Comparison of ENCODE assay signal across 8 cellular contexts in the genomic region with DNA sequence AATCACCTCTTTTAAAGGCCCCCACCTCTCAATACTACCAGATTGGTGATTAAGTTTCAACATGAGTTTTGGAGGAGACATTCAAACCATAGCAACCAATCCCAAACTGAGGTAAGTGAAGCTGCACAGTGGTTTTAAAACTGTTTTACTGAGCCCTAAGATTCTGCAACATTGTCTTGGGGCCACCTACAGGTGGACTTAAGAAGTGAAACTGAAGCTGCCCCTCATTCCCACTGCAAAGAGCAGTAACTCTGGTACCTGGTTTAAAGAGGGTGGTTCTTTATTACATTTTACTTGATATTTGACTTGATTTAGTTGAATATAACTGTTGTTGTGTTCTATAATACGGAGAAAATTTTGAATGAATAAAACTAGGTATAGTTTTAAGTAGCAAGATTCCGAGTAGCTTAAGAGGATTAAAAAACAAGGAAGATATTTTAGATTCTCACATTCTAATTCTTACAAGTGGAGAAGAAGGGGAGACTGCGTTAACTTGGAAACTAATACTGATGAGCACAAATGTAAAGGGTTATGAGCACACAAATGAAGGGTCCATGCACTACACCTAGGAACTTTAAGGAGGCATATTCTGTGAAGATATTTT. TPM values are rescaled to one million over a fixed set of nuclear protein-coding genes. Genes with fewer than 3 reads are reported as not detected.
DNase-seq lines count a peak whose midpoint lies in the region; ATAC-seq and TF ChIP-seq lines count a peak whose summit lies in the region.

No MANE protein-coding gene starts in this region.

- peaks cover 16% of the 10 kb centered on the region for H3K4me1 Mint-ChIP-seq in brain

- no peak overlapping the region for H4K8ac ChIP-seq in mesendoderm (ENCODE audit: low read depth, low read length)

- H3K79me2 ChIP-seq in mesendoderm (ENCODE audit: control insufficient read depth, insufficient read depth, low read length), result no peaks in the 10 kb centered on the region

- no peaks in the 10 kb centered on the region for H3K27me3 Mint-ChIP-seq in brain

- no peak overlapping the region for H3K27ac ChIP-seq in mesendoderm (ENCODE audit: low read depth, low read length)
- no peak overlapping the region for H3K27ac ChIP-seq in effector memory CD4-positive, alpha-beta T cell (ENCODE audit: insufficient read depth, low read length, poor library complexity, severe bottlenecking)

- peak overlapping the region in 1 of 5 experiments; percentile 28 for H3K27ac Mint-ChIP-seq in brain

- no peak overlapping the region for H3K56ac ChIP-seq in mesendoderm (ENCODE audit: low read length)

- no peaks in the 10 kb centered on the region for H3K36me3 Mint-ChIP-seq in brain

- no peak overlapping the region for H4K5ac ChIP-seq in mesendoderm (ENCODE audit: low read length)

- H2AK5ac ChIP-seq in mesendoderm (ENCODE audit: low read length), result no peak overlapping the region

- H3K18ac ChIP-seq in mesendoderm (ENCODE audit: low read length), result no peak overlapping the region

- peak; percentile 54 for TF ChIP-seq RAD21 in Ishikawa (IDR thresholded peaks at IDR 0.05; ENCODE audit: low read depth)

- no peaks in the 10 kb centered on the region for H3K27me3 ChIP-seq in mesendoderm (ENCODE audit: insufficient read depth, low read length, poor library complexity)
- no peaks in the 10 kb centered on the region for H3K27me3 ChIP-seq in effector memory CD4-positive, alpha-beta T cell (replicated peaks; ENCODE audit: control insufficient read depth, insufficient read depth, low read length, poor library complexity, severe bottlenecking)

- H2BK15ac ChIP-seq in mesendoderm (replicated peaks; ENCODE audit: low read depth), result no peak overlapping the region

- H3K4me2 ChIP-seq in mesendoderm (ENCODE audit: low read length), result no peak overlapping the region

- no peaks in the 10 kb centered on the region for H3K9me3 ChIP-seq in effector memory CD4-positive, alpha-beta T cell (ENCODE audit: control insufficient read depth, low read length)

- no peak overlapping the region for H3K9ac ChIP-seq in mesendoderm (ENCODE audit: low read length)

- no peak overlapping the region for H3K23ac ChIP-seq in mesendoderm (ENCODE audit: low read length)

- no peak overlapping the region for H2BK120ac ChIP-seq in mesendoderm (ENCODE audit: low read depth, low read length)

- no CpG with 5 or more reads among the region's 3 CpGs for WGBS in mesendoderm (ENCODE audit: extremely low coverage, insufficient coverage, low lambda C conversion rate)

- no peak overlapping the region for H2BK5ac ChIP-seq in mesendoderm (ENCODE audit: low read length)

- no peaks in the 10 kb centered on the region for H3K36me3 ChIP-seq in mesendoderm (ENCODE audit: control insufficient read depth, insufficient read depth, low read length)
- no peaks in the 10 kb centered on the region for H3K36me3 ChIP-seq in effector memory CD4-positive, alpha-beta T cell (ENCODE audit: control insufficient read depth, insufficient read depth, low read length)

- H3K79me1 ChIP-seq in mesendoderm (ENCODE audit: low read length), result no peaks in the 10 kb centered on the region

- peak; percentile 76 for ATAC-seq in GM18502 (IDR thresholded peaks at IDR 0.05; ENCODE audit: poor library complexity, unreplicated experiment)

- TF ChIP-seq EP300 in Ishikawa (IDR thresholded peaks at IDR 0.05; ENCODE audit: borderline replicate concordance), result no peak

- peak; percentile 46 for DNase-seq in AG08396 (ENCODE audit: low spot score)
- DNase-seq in mesendoderm, result peak; percentile 51
- DNase-seq in effector memory CD4-positive, alpha-beta T cell, result no peak
- no peak for DNase-seq in stimulated activated naive CD4-positive, alpha-beta T cell (lab: John Stamatoyannopoulos, UW)
- DNase-seq in activated CD8-positive, alpha-beta memory T cell treated with anti-CD3 and anti-CD28 coated beads for 24 hours, result no peak

- no peak overlapping the region for H3K4me3 Mint-ChIP-seq in brain

- peaks cover 0 to 3% (median 0%) of the 10 kb centered on the region in 5 experiments for H3K9me3 Mint-ChIP-seq in brain

- H3K4me3 ChIP-seq in mesendoderm (ENCODE audit: low read length), result no peak overlapping the region
- H3K4me3 ChIP-seq in effector memory CD4-positive, alpha-beta T cell (ENCODE audit: insufficient read depth, low read depth, low read length, poor library complexity, severe bottlenecking), result no peak overlapping the region

- H3K4me1 ChIP-seq in mesendoderm (ENCODE audit: control insufficient read depth, low read depth, low read length), result peaks cover 2% of the 10 kb centered on the region
- no peaks in the 10 kb centered on the region for H3K4me1 ChIP-seq in effector memory CD4-positive, alpha-beta T cell (ENCODE audit: control insufficient read depth, insufficient read depth, low read length, poor library complexity, severe bottlenecking)

- peak; percentile 47 to 70 for TF ChIP-seq CTCF in brain (conservative IDR thresholded peaks at IDR 0.05)

- H3K4ac ChIP-seq in mesendoderm (ENCODE audit: low read depth, low read length), result no peak overlapping the region

TF ChIP-seq in Ishikawa, 13 proteins besides CTCF, POLR2A, EP300 and RAD21:
- no peak for TF ChIP-seq TEAD4 (IDR thresholded peaks at IDR 0.05)
- no peak for TF ChIP-seq CEBPB (IDR thresholded peaks at IDR 0.05)
- no peak for TF ChIP-seq USF1 (IDR thresholded peaks at IDR 0.05)
- no peak for TF ChIP-seq FOXM1 (IDR thresholded peaks at IDR 0.05; ENCODE audit: borderline replicate concordance, low read depth)
- TF ChIP-seq, protein P1, sequence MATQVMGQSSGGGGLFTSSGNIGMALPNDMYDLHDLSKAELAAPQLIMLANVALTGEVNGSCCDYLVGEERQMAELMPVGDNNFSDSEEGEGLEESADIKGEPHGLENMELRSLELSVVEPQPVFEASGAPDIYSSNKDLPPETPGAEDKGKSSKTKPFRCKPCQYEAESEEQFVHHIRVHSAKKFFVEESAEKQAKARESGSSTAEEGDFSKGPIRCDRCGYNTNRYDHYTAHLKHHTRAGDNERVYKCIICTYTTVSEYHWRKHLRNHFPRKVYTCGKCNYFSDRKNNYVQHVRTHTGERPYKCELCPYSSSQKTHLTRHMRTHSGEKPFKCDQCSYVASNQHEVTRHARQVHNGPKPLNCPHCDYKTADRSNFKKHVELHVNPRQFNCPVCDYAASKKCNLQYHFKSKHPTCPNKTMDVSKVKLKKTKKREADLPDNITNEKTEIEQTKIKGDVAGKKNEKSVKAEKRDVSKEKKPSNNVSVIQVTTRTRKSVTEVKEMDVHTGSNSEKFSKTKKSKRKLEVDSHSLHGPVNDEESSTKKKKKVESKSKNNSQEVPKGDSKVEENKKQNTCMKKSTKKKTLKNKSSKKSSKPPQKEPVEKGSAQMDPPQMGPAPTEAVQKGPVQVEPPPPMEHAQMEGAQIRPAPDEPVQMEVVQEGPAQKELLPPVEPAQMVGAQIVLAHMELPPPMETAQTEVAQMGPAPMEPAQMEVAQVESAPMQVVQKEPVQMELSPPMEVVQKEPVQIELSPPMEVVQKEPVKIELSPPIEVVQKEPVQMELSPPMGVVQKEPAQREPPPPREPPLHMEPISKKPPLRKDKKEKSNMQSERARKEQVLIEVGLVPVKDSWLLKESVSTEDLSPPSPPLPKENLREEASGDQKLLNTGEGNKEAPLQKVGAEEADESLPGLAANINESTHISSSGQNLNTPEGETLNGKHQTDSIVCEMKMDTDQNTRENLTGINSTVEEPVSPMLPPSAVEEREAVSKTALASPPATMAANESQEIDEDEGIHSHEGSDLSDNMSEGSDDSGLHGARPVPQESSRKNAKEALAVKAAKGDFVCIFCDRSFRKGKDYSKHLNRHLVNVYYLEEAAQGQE (IDR thresholded peaks at IDR 0.05; ENCODE audit: low read depth), result no peak
- TF ChIP-seq YY1 (IDR thresholded peaks at IDR 0.05; ENCODE audit: low read depth), result no peak
- TF ChIP-seq CREB1 (IDR thresholded peaks at IDR 0.05; ENCODE audit: low read depth), result no peak
- TF ChIP-seq NFIC (IDR thresholded peaks at IDR 0.05), result no peak
- no peak for TF ChIP-seq ZBTB7A (IDR thresholded peaks at IDR 0.05; ENCODE audit: low read depth)
- TF ChIP-seq TCF12 (IDR thresholded peaks at IDR 0.05; ENCODE audit: low read depth), result no peak
- TF ChIP-seq EGR1 (IDR thresholded peaks at IDR 0.05), result no peak
- TF ChIP-seq TAF1 (IDR thresholded peaks at IDR 0.05; ENCODE audit: low read depth), result no peak
- TF ChIP-seq, protein P2, sequence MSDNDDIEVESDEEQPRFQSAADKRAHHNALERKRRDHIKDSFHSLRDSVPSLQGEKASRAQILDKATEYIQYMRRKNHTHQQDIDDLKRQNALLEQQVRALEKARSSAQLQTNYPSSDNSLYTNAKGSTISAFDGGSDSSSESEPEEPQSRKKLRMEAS (IDR thresholded peaks at IDR 0.05), result no peak

RNA-seq across cellular contexts. Expression of gene SYT9, which starts 26.7 kb away (rescaled TPM):
- polyA plus RNA-seq in brain (ENCODE audit: insufficient read depth, low read depth, low replicate concordance), result 3.5 TPM
- polyA plus RNA-seq in mesendoderm (2013, experiment 1 of 2), result 0.58 TPM
- 0.63 TPM for polyA plus RNA-seq in mesendoderm (2013, experiment 2 of 2)

Comparison
In these comparisons a context has a peak if more than half of its experiments do, and no peak if none do; other contexts are left out.
1. DNase-seq: peak in AG08396 (single experiment) and mesendoderm (single experiment); none in effector memory CD4-positive, alpha-beta T cell (0 of 3), stimulated activated naive CD4-positive, alpha-beta T cell (0 of 6) and activated CD8-positive, alpha-beta memory T cell treated with anti-CD3 and anti-CD28 coated beads for 24 hours (single experiment).